ENCODE assay signal across 8 cellular contexts in the genomic region with DNA sequence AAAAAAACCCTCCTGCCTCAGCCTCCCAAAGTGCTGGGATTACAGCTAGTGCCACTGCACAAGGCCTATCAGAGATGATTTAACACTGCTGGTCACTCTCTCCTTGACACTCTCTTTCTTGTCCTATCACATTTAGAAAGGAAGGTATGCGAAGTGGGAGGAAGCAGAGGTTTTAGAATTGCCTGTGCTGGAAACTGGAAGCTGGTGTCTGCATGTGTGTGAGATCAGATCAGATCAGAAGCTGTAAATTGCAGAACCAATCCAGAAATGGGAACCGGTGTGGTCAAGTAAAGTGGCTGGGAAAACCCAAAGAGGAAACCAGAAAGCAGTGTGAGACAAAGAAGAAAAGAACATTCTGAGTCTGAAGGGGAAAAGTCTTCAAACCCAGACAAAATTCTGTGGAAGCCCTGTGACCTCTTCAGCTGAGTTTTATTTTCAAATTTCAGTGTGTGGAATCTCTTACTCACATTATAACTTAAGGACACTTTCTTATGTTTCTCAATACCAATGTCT.
DNase-seq lines count a peak whose midpoint lies in the region; ATAC-seq lines count a peak whose summit lies in the region.

No MANE protein-coding gene starts in this region.

- intact Hi-C loops in dendritic cell treated with granulocyte-macrophage colony-stimulating factor and Interleukin-4, amounts not matched to agents 40 ng/mL and 50 ng/mL, for 4 days (cut with micrococcal nuclease), result loop anchor here (1.0 kb wide), 1 partner anchor 16 kb away; a partner anchor contains a TSS

- H3K36me3 Mint-ChIP-seq in dendritic cell treated with granulocyte-macrophage colony-stimulating factor and Interleukin-4, amounts not matched to agents 40 ng/mL and 50 ng/mL, for 4 days (ENCODE audit: low read depth), result no peaks in the 10 kb centered on the region

- peak; percentile 79 for ATAC-seq in GM18498 (IDR thresholded peaks at IDR 0.05; ENCODE audit: unreplicated experiment)
- peak; percentile 81 for ATAC-seq in GM21390 (IDR thresholded peaks at IDR 0.05; ENCODE audit: unreplicated experiment)
- peak; percentile 78 for ATAC-seq in HG03558 (IDR thresholded peaks at IDR 0.05; ENCODE audit: extremely low read depth, unreplicated experiment)

- H3K9me3 Mint-ChIP-seq in dendritic cell treated with granulocyte-macrophage colony-stimulating factor and Interleukin-4, amounts not matched to agents 40 ng/mL and 50 ng/mL, for 4 days, result peaks cover 9% of the 10 kb centered on the region

- peaks cover 57% of the 10 kb centered on the region for H3K4me1 Mint-ChIP-seq in dendritic cell treated with granulocyte-macrophage colony-stimulating factor and Interleukin-4, amounts not matched to agents 40 ng/mL and 50 ng/mL, for 4 days (ENCODE audit: low read depth)

- H3K4me3 Mint-ChIP-seq in dendritic cell treated with granulocyte-macrophage colony-stimulating factor and Interleukin-4, amounts not matched to agents 40 ng/mL and 50 ng/mL, for 4 days, result peak overlapping the region; percentile 71

- H3K27me3 Mint-ChIP-seq in dendritic cell treated with granulocyte-macrophage colony-stimulating factor and Interleukin-4, amounts not matched to agents 40 ng/mL and 50 ng/mL, for 4 days, result peaks cover 10% of the 10 kb centered on the region

- DNase-seq in NCI-H128 (lab: John Stamatoyannopoulos, UW; ENCODE audit: unreplicated experiment), result no peak
- DNase-seq in GM03348 (ENCODE audit: low spot score), result no peak
- DNase-seq in activated effector memory CD4-positive, alpha-beta T cell treated with anti-CD3 and anti-CD28 coated beads, Interleukin-2, amount 50 U/mL, for 16 hours, result no peak
- no peak for DNase-seq in NCI-H2081 (lab: John Stamatoyannopoulos, UW)

- peak overlapping the region; percentile 97 for H3K27ac Mint-ChIP-seq in dendritic cell treated with granulocyte-macrophage colony-stimulating factor and Interleukin-4, amounts not matched to agents 40 ng/mL and 50 ng/mL, for 4 days
